Comparison of ENCODE assay signal across 21 cellular contexts in the genomic region with DNA sequence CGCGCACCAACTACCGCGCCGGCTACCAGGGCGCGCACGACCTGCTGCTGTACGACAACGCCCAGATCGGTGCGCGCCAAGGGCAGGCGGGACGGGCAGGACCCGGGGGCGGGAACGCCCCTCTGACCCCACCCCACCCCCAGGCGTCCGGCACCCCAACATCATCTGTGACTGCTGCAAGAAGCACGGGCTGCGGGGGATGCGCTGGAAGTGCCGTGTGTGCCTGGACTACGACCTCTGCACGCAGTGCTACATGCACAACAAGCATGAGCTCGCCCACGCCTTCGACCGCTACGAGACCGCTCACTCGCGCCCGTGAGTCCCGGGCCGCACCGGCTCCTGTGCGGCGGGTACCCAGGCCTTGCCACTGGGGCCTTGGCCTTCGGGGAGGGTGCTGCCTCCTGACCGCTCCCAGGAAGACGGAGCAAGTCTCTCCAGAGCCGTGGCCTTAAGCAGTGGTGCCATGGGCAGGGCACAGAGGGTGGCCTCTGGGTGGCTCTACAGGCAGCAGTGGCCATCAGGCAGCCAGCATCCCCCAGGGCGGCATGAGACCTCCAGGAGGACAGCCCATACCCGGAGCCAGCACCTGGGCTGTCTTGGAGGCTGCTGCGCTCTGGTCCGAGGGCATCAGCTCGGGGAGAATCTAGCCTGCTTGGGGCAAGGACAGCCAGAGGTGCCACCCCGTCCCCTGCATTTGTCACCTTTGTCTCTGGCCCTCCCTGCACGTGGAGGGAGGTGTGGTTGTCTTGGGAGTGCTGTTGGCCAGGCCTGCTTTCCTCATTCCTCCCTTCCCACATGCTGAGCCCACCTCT.
"Had no signal": no experiment of that assay in that cellular context is flagged by ENCODE, and none has a peak within 500 bp of the region (broad histone marks: within the 10 kb centered on the region; RNA-seq: fewer than 3 reads in every experiment).

No MANE protein-coding gene starts in this region.

- H3K36me3 Mint-ChIP-seq: activated naive CD4-positive, alpha-beta T cell treated with anti-CD3 and anti-CD28 coated beads, Interleukin-2, amount 50 U/mL, for 72 hours had no signal

- FAIRE-seq: bronchial epithelial cell had no signal

- H3K36me3 ChIP-seq: prostate gland had no signal

- H3K9me3 ChIP-seq: adrenal gland, esophagus muscularis mucosa, gastroesophageal sphincter, prostate gland, thyroid gland had no signal

- H3K4me1 ChIP-seq: adrenal gland, prostate gland, thyroid gland had no signal

- H3K4me3 Mint-ChIP-seq: activated CD4-positive, alpha-beta T cell treated with anti-CD3 and anti-CD28 coated beads, Interleukin-2, amount 10 ng/mL, durations not matched to agents 7 days and 5 days; dendritic cell treated with granulocyte-macrophage colony-stimulating factor and Interleukin-4, amounts not matched to agents 40 ng/mL and 50 ng/mL, for 4 days; mesothelial cell of epicardium; nephron; stimulated activated naive B cell treated with anti-CD40 and anti-IgM and Interleukin-4, amounts not matched to agents 10 μg/mL and 1 μg/mL and 100 μg/mL, for 72 hours had no signal

- ATAC-seq: activated naive CD4-positive, alpha-beta T cell treated with anti-CD3 and anti-CD28 coated beads, Interleukin-2, amount 50 U/mL, for 72 hours; gastroesophageal sphincter; sciatic nerve; stimulated activated naive B cell treated with anti-CD40 and anti-IgM and Interleukin-4, amounts not matched to agents 10 μg/mL and 1 μg/mL and 100 μg/mL, for 72 hours had no signal

- H3K4me1 Mint-ChIP-seq: activated CD4-positive, alpha-beta T cell treated with anti-CD3 and anti-CD28 coated beads, Interleukin-2, amount 10 ng/mL, durations not matched to agents 7 days and 5 days; nephron had no signal

- H3K4me3 ChIP-seq: adrenal gland, esophagus muscularis mucosa, gastroesophageal sphincter, lung, prostate gland, smooth muscle cell, thyroid gland had no signal

- H3K27ac ChIP-seq: adrenal gland, esophagus muscularis mucosa, gastroesophageal sphincter, prostate gland, thyroid gland had no signal

- H3K9me3 Mint-ChIP-seq: activated CD4-positive, alpha-beta T cell treated with anti-CD3 and anti-CD28 coated beads, Interleukin-2, amount 10 ng/mL, durations not matched to agents 7 days and 5 days; activated naive CD4-positive, alpha-beta T cell treated with anti-CD3 and anti-CD28 coated beads, Interleukin-2, amount 50 U/mL, for 72 hours; dendritic cell treated with granulocyte-macrophage colony-stimulating factor and Interleukin-4, amounts not matched to agents 40 ng/mL and 50 ng/mL, for 4 days; mesothelial cell of epicardium; nephron; stimulated activated naive B cell treated with anti-CD40 and anti-IgM and Interleukin-4, amounts not matched to agents 10 μg/mL and 1 μg/mL and 100 μg/mL, for 72 hours had no signal

- DNase-seq: activated CD4-positive, alpha-beta T cell treated with anti-CD3 and anti-CD28 coated beads, Interleukin-2, amount 10 ng/mL, durations not matched to agents 7 days and 5 days; activated CD8-positive, alpha-beta memory T cell treated with anti-CD3 and anti-CD28 coated beads for 24 hours; activated CD8-positive, alpha-beta memory T cell treated with anti-CD3 and anti-CD28 coated beads, Interleukin-2, amount 50 U/mL, for 48 hours; activated gamma-delta T cell; effector CD8-positive, alpha-beta T cell; occipital lobe; stimulated activated CD4-positive, alpha-beta T cell treated with anti-CD3 and anti-CD28 coated beads, Interleukin-4, amount 100 ng/mL, for 24 hours; stimulated activated naive B cell treated with anti-CD40 and anti-IgM and Interleukin-4, amounts not matched to agents 10 μg/mL and 1 μg/mL and 100 μg/mL, for 72 hours; thyroid gland had no signal

- H3K4me2 ChIP-seq: smooth muscle cell had no signal

- H3K27me3 ChIP-seq: adrenal gland, thyroid gland had no signal

- H3K27me3 Mint-ChIP-seq: activated CD4-positive, alpha-beta T cell treated with anti-CD3 and anti-CD28 coated beads, Interleukin-2, amount 10 ng/mL, durations not matched to agents 7 days and 5 days; stimulated activated naive B cell treated with anti-CD40 and anti-IgM and Interleukin-4, amounts not matched to agents 10 μg/mL and 1 μg/mL and 100 μg/mL, for 72 hours had no signal

- H3K27ac Mint-ChIP-seq: activated CD4-positive, alpha-beta T cell treated with anti-CD3 and anti-CD28 coated beads, Interleukin-2, amount 10 ng/mL, durations not matched to agents 7 days and 5 days; activated naive CD4-positive, alpha-beta T cell treated with anti-CD3 and anti-CD28 coated beads, Interleukin-2, amount 50 U/mL, for 72 hours; dendritic cell treated with granulocyte-macrophage colony-stimulating factor and Interleukin-4, amounts not matched to agents 40 ng/mL and 50 ng/mL, for 4 days; mesothelial cell of epicardium; nephron; stimulated activated naive B cell treated with anti-CD40 and anti-IgM and Interleukin-4, amounts not matched to agents 10 μg/mL and 1 μg/mL and 100 μg/mL, for 72 hours had no signal
